In genomic region chr1:222946436-222946835, GRCh38 we compare ENCODE assay signal across 22 cellular contexts.
"Had no signal": no experiment of that assay in that cellular context is flagged by ENCODE, and none has a peak within 500 bp of the region (broad histone marks: within the 10 kb centered on the region; RNA-seq: fewer than 3 reads in every experiment).

No MANE protein-coding gene starts in this region.

- H3K27me3 ChIP-seq: colonic mucosa, esophagus muscularis mucosa, gastrocnemius medialis, heart right ventricle, left lung had no signal

- H3K9me3 ChIP-seq: colonic mucosa, esophagus muscularis mucosa, gastrocnemius medialis, heart right ventricle, left lung, lower lobe of right lung, mucosa of descending colon had no signal

- ATAC-seq: effector memory CD8-positive, alpha-beta T cell; gastrocnemius medialis; heart right ventricle; left cardiac atrium; left lung; left ventricle myocardium superior; lower lobe of right lung; mucosa of descending colon; naive thymus-derived CD8-positive, alpha-beta T cell had no signal

- H3K9me3 Mint-ChIP-seq: dendritic cell treated with granulocyte-macrophage colony-stimulating factor and Interleukin-4, amounts not matched to agents 40 ng/mL and 50 ng/mL, for 4 days; effector memory CD8-positive, alpha-beta T cell; endodermal cell; mesothelial cell of epicardium; naive B cell had no signal

- H3K4me3 Mint-ChIP-seq: dendritic cell treated with granulocyte-macrophage colony-stimulating factor and Interleukin-4, amounts not matched to agents 40 ng/mL and 50 ng/mL, for 4 days; effector memory CD8-positive, alpha-beta T cell; endodermal cell; mesothelial cell of epicardium; naive B cell; naive thymus-derived CD8-positive, alpha-beta T cell had no signal

- H3K27me3 Mint-ChIP-seq: dendritic cell treated with granulocyte-macrophage colony-stimulating factor and Interleukin-4, amounts not matched to agents 40 ng/mL and 50 ng/mL, for 4 days; effector memory CD8-positive, alpha-beta T cell; naive B cell; naive thymus-derived CD8-positive, alpha-beta T cell had no signal

- H3K4me1 ChIP-seq: colonic mucosa, gastrocnemius medialis, left lung, lower lobe of right lung had no signal

- H3K36me3 ChIP-seq: colonic mucosa had no signal

- H3K27ac Mint-ChIP-seq: dendritic cell treated with granulocyte-macrophage colony-stimulating factor and Interleukin-4, amounts not matched to agents 40 ng/mL and 50 ng/mL, for 4 days; effector memory CD8-positive, alpha-beta T cell; endodermal cell; mesothelial cell of epicardium; naive thymus-derived CD8-positive, alpha-beta T cell had no signal

- H3K27ac ChIP-seq: colonic mucosa, esophagus muscularis mucosa, gastrocnemius medialis, heart right ventricle, left lung, lower lobe of right lung had no signal

- H3K4me3 ChIP-seq: colonic mucosa, esophagus muscularis mucosa, gastrocnemius medialis, heart right ventricle, left lung, lower lobe of right lung, mucosa of descending colon had no signal

- DNase-seq: colonic mucosa; cortex of kidney; effector CD8-positive, alpha-beta T cell; effector memory CD8-positive, alpha-beta T cell; endodermal cell; foreskin melanocyte; gastrocnemius medialis; glutamatergic neuron; head of caudate nucleus; heart right ventricle; hippocampal formation; left cardiac atrium; left lung; left ventricle myocardium superior; lower lobe of right lung; mesenchymal stem cell; mucosa of descending colon; naive B cell; naive thymus-derived CD8-positive, alpha-beta T cell had no signal
